Comparison of ENCODE assay signal across 20 cellular contexts in the genomic region with DNA sequence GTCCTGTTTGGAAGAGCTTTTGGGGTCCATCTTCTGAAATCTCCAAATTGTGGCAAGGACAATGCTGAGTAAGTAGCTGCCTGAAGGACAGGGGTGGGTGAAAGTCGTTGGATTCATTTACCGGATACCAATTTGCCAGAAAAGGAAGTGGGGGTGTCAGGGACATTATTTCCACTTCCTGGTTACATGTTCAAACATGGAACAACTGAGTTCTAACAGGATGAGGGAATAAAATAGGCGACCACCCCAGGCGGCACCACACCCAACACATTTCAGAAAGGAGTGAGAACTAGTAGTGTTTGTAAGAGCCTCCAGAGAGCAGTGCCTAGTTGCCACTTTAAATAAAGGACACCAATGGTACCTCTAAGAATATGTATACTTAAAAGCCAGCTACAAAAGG.
DNase-seq lines count a peak whose midpoint lies in the region; TF ChIP-seq lines count a peak whose summit lies in the region.
"Had no signal": no experiment of that assay in that cellular context is flagged by ENCODE, and none has a peak within 500 bp of the region (broad histone marks: within the 10 kb centered on the region; RNA-seq: fewer than 3 reads in every experiment).

No MANE protein-coding gene starts in this region.

- H3K4me2 ChIP-seq in BLaER1, result peak overlapping the region; percentile 28; the same call in 1 of the 2 replicates

- DNase-seq in CD1c-positive myeloid dendritic cell (ENCODE audit: extremely low spot score) (peak; percentile 44), UCSD-AML1 (lab: John Stamatoyannopoulos, UW; ENCODE audit: unreplicated experiment) (peak; percentile 26), epithelial cell of esophagus (ENCODE audit: low read depth) (peak; percentile 16), H4 (ENCODE audit: low spot score) (no peak), NCI-H345 (lab: John Stamatoyannopoulos, UW) (no peak), NCI-H510A (lab: John Stamatoyannopoulos, UW) (no peak)
- no peak for DNase-seq in activated naive CD4-positive, alpha-beta T cell treated with anti-CD3 and anti-CD28 coated beads, Interleukin-2, amount 50 U/mL, for 16 hours
- DNase-seq: activated CD4-positive, CD25-positive, alpha-beta regulatory T cell treated with anti-CD3 and anti-CD28 coated beads, Interleukin-2, amount 50 U/mL, for 72 hours; activated gamma-delta T cell treated with Interleukin-2 at 50 U/mL for 16 hours; anterior cingulate cortex; effector memory CD8-positive, alpha-beta T cell; naive B cell; NCI-H146; ovary; Peyer's patch; stimulated activated CD4-positive, alpha-beta T cell treated with anti-CD3 and anti-CD28 coated beads, Interleukin-1b, Interleukin-23, amount 100 ng/mL, for 48 hours; T1000; upper lobe of left lung had no signal

- H3K27me3 ChIP-seq in BLaER1, result no peaks in the 10 kb centered on the region
- H3K27me3 ChIP-seq: ovary, Peyer's patch, upper lobe of left lung had no signal

- H3K36me3 ChIP-seq in BLaER1, result no peaks in the 10 kb centered on the region
- H3K36me3 ChIP-seq: ovary, Peyer's patch, upper lobe of left lung had no signal

- H3K4me1 ChIP-seq in BLaER1, result peaks cover 9% of the 10 kb centered on the region
- H3K4me1 ChIP-seq: Peyer's patch, upper lobe of left lung had no signal

- TF ChIP-seq CTCF in epithelial cell of esophagus (IDR thresholded peaks at IDR 0.05; ENCODE audit: insufficient read depth, low read depth, low read length, missing control alignments), result no peak

- H3K4me3 ChIP-seq in BLaER1 (no peak overlapping the region), epithelial cell of esophagus (ENCODE audit: low read length) (no peak overlapping the region)
- H3K4me3 ChIP-seq: ovary, Peyer's patch, SK-N-MC, upper lobe of left lung had no signal

- H3K27ac ChIP-seq in BLaER1, result no peak overlapping the region
- H3K27ac ChIP-seq: ovary, Peyer's patch, SK-N-MC, upper lobe of left lung had no signal

- no peaks in the 10 kb centered on the region for H3K9me3 ChIP-seq in BLaER1
- H3K9me3 ChIP-seq: ovary, Peyer's patch, upper lobe of left lung had no signal

- H4K20me1 ChIP-seq in BLaER1, result no peaks in the 10 kb centered on the region

- H3K9ac ChIP-seq in BLaER1, result no peak overlapping the region

Comparison
In these comparisons a context has a peak if more than half of its experiments do, and no peak if none do; other contexts are left out.
1. DNase-seq: peak in CD1c-positive myeloid dendritic cell (single experiment), UCSD-AML1 (single experiment) and epithelial cell of esophagus (single experiment); none in H4 (single experiment), activated naive CD4-positive, alpha-beta T cell treated with anti-CD3 and anti-CD28 coated beads, Interleukin-2, amount 50 U/mL, for 16 hours (single experiment), NCI-H345 (single experiment) and NCI-H510A (single experiment).